ENCODE assay signal across 8 cellular contexts in genomic region chr1:184386271-184387068, GRCh38. TPM values are rescaled to one million over a fixed set of nuclear protein-coding genes. Genes with fewer than 3 reads are reported as not detected.
DNase-seq lines count a peak whose midpoint lies in the region; ATAC-seq and TF ChIP-seq lines count a peak whose summit lies in the region.

A gene with protein sequence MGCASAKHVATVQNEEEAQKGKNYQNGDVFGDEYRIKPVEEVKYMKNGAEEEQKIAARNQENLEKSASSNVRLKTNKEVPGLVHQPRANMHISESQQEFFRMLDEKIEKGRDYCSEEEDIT (plus strand): TSS chr1:184387029. CDS start chr1:184477510, 90,481 bp downstream.

- DNase-seq in GM13976 (ENCODE audit: low spot score) (peak; percentile 90), NCI-H2081 (lab: John Stamatoyannopoulos, UW) (peak; percentile 94 to 95), UCSD-AML1 (lab: John Stamatoyannopoulos, UW; ENCODE audit: unreplicated experiment) (peak; percentile 28), brain pericyte (ENCODE audit: low read depth, low spot score) (peak; percentile 47), sigmoid colon (peak; percentile 96)

- peak; percentile 65 to 75 for TF ChIP-seq POLR2A in sigmoid colon (IDR thresholded peaks at IDR 0.05)

- TF ChIP-seq CTCF in GM13976 (IDR thresholded peaks at IDR 0.05; ENCODE audit: borderline replicate concordance, control extremely low read depth, extremely low read depth, insufficient read depth, missing control alignments) = no peak
- TF ChIP-seq CTCF in sigmoid colon (IDR thresholded peaks at IDR 0.05) = no peak

- H3K9me3 ChIP-seq in iPS-15b (ENCODE audit: control insufficient read depth, insufficient read depth, low read length) = no peaks in the 10 kb centered on the region
- no peaks in the 10 kb centered on the region for H3K9me3 ChIP-seq in sigmoid colon

- peak within 1 kb of the TSS; percentile 86 to 93 (median 92) for H3K27ac ChIP-seq in sigmoid colon

- H3K36me3 ChIP-seq in iPS-15b (ENCODE audit: control insufficient read depth, insufficient read depth, low read length) (no peaks in the 10 kb centered on the region), sigmoid colon (no peaks in the 10 kb centered on the region)

- TF ChIP-seq EP300 in sigmoid colon (IDR thresholded peaks at IDR 0.05) = no peak

- ATAC-seq in HG02870 (IDR thresholded peaks at IDR 0.05; ENCODE audit: unreplicated experiment) (peak; percentile 82), GM18861 (IDR thresholded peaks at IDR 0.05; ENCODE audit: unreplicated experiment) (no peak)

- peak within 1 kb of the TSS; percentile 80 for H3K4me3 ChIP-seq in iPS-15b (ENCODE audit: low read depth, low read length)
- peak within 1 kb of the TSS; percentile 83 to 98 (median 91) for H3K4me3 ChIP-seq in sigmoid colon

- H3K9ac ChIP-seq in iPS-15b (ENCODE audit: low read depth, low read length) = peak within 1 kb of the TSS; percentile 89

- in situ Hi-C loops in GM13976 (cut with MboI; ENCODE audit: low sequenced_read_pairs, unreplicated experiment) = no loop called here

- intact Hi-C loops in sigmoid colon (cut with DNase I) = loop anchor here (2.0 to 5.0 kb wide), 6 partner anchors 89 to 309 kb away; no protein-coding TSS in a partner anchor

- peaks cover 56% of the 10 kb centered on the region for H3K4me1 ChIP-seq in iPS-15b (ENCODE audit: control insufficient read depth, insufficient read depth, low read length)
- H3K4me1 ChIP-seq in sigmoid colon = peaks cover 0 to 37% (median 22%) of the 10 kb centered on the region in 4 donors

- H3K27me3 ChIP-seq in iPS-15b (ENCODE audit: control insufficient read depth, insufficient read depth, low read length) (peaks cover 3% of the 10 kb centered on the region), sigmoid colon (no peaks in the 10 kb centered on the region)

- 0 to 2% methylated on average over 78 of the region's 78 CpGs for WGBS in sigmoid colon, 2 donors

RNA-seq across cellular contexts. Expression of the gene that starts here (rescaled TPM):
- total RNA-seq in sigmoid colon = 10 to 100 TPM; 56.2 to 80.3 (median 79.2) TPM
- 100 to 1,000 TPM in 1 of 3 donors, 10 to 100 TPM in 2; 39.5 to 109 (median 90.6) TPM for polyA plus RNA-seq in sigmoid colon

Comparison
In these comparisons a context has a peak if more than half of its experiments do, and no peak if none do; other contexts are left out.
1. DNase-seq: peak in every context shown above with its lines; median percentile 96 in sigmoid colon; 94 in NCI-H2081; 90 in GM13976; 47 in brain pericyte; 28 in UCSD-AML1.